ENCODE assay signal across 15 cellular contexts in the genomic region with DNA sequence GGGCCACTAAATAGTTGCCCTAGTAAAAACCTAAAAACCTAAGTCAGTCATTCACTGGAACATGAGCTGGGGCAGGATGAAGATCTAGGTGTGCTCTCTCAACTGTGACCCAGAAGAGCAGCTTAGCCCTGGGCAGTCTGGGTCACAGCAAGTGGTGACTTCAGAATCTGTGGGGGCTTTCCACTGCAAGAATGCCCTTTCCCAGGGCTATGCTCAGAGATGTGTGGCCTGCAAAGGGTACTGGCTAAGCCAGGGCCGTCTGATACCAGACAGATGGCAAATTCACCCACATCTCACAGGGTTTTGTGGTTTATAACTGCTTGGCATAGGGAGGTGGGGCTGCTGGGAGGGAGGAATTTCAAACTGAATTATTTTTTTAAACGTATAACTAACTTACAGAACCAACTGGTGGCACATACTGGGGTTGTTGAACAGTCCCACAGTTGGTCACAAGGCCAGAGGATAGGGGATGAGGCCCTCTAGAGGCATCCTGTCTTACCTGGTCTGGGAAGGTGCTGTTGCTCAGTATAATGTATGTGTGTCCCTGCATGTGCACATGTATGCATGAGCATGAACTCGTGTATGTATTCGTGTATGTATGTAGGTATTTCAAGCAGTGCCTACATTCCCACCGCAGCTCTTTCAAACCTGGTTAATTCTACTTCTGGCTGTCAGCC.
A peak's percentile ranks its signal among the peaks of the same experiment; 100 is the strongest.
DNase-seq lines count a peak whose midpoint lies in the region; ATAC-seq and TF ChIP-seq lines count a peak whose summit lies in the region.
"Had no signal": no experiment of that assay in that cellular context is flagged by ENCODE, and none has a peak within 500 bp of the region (broad histone marks: within the 10 kb centered on the region; RNA-seq: fewer than 3 reads in every experiment).

No MANE protein-coding gene starts in this region.

- H3K27ac Mint-ChIP-seq in endodermal cell, result peak overlapping the region; percentile 65
- H3K27ac Mint-ChIP-seq: activated naive CD4-positive, alpha-beta T cell treated with anti-CD3 and anti-CD28 coated beads, Interleukin-2, amount 50 U/mL, for 24 hours; dendritic cell treated with granulocyte-macrophage colony-stimulating factor and Interleukin-4, amounts not matched to agents 40 ng/mL and 50 ng/mL, for 4 days had no signal

- no peak overlapping the region for H2AFZ ChIP-seq in osteoblast (ENCODE audit: low read length)

- DNase-seq in endodermal cell, result no peak
- peak; percentile 33 for DNase-seq in renal cortical epithelial cell (ENCODE audit: low read depth)
- DNase-seq in NCI-H345 treated with DMSO at 0.1 percent for 48 hours (lab: John Stamatoyannopoulos, UW; ENCODE audit: unreplicated experiment), result no peak
- no peak for DNase-seq in osteoblast (ENCODE audit: insufficient read length, low spot score, missing footprints)
- DNase-seq: COR-L47, Karpas-422, NCI-H1694, NCI-H446, right cardiac atrium had no signal

- peaks cover 65% of the 10 kb centered on the region for H3K36me3 Mint-ChIP-seq in endodermal cell (ENCODE audit: low read depth)

- H3K4me1 ChIP-seq in endodermal cell (ENCODE audit: control insufficient read depth, insufficient read depth, low read length) (no peaks in the 10 kb centered on the region), osteoblast (ENCODE audit: insufficient read depth, low read length) (no peaks in the 10 kb centered on the region)

- H3K9ac ChIP-seq in endodermal cell (ENCODE audit: extremely low read depth, low read length, poor library complexity, severe bottlenecking), result no peak overlapping the region

- H3K27me3 ChIP-seq in endodermal cell (ENCODE audit: control insufficient read depth, insufficient read depth, low read length, poor library complexity, severe bottlenecking) (no peaks in the 10 kb centered on the region), osteoblast (ENCODE audit: insufficient read depth, low read length) (no peaks in the 10 kb centered on the region)

- H3K4me3 Mint-ChIP-seq in endodermal cell, result no peak overlapping the region
- H3K4me3 Mint-ChIP-seq: activated naive CD4-positive, alpha-beta T cell treated with anti-CD3 and anti-CD28 coated beads, Interleukin-2, amount 50 U/mL, for 24 hours; dendritic cell treated with granulocyte-macrophage colony-stimulating factor and Interleukin-4, amounts not matched to agents 40 ng/mL and 50 ng/mL, for 4 days had no signal

- no peaks in the 10 kb centered on the region for H3K9me3 Mint-ChIP-seq in endodermal cell
- H3K9me3 Mint-ChIP-seq: activated naive CD4-positive, alpha-beta T cell treated with anti-CD3 and anti-CD28 coated beads, Interleukin-2, amount 50 U/mL, for 24 hours; dendritic cell treated with granulocyte-macrophage colony-stimulating factor and Interleukin-4, amounts not matched to agents 40 ng/mL and 50 ng/mL, for 4 days had no signal

- H3K79me2 ChIP-seq in osteoblast (ENCODE audit: insufficient read depth, low read length), result peaks cover 4% of the 10 kb centered on the region

- no peak overlapping the region for H3K4me2 ChIP-seq in osteoblast (ENCODE audit: insufficient read depth, low read length)

- H3K4me1 Mint-ChIP-seq in endodermal cell, result peaks cover 16% of the 10 kb centered on the region

- H3K36me3 ChIP-seq in endodermal cell (ENCODE audit: control insufficient read depth, insufficient read depth, low read length) (peaks cover 41% of the 10 kb centered on the region), osteoblast (ENCODE audit: insufficient read depth, low read length) (peaks cover 98% of the 10 kb centered on the region)

- ATAC-seq in GM18907 (IDR thresholded peaks at IDR 0.05; ENCODE audit: unreplicated experiment), result peak; percentile 77
- peak; percentile 49 for ATAC-seq in HG03108 (IDR thresholded peaks at IDR 0.05; ENCODE audit: unreplicated experiment)
- no peak for ATAC-seq in HG02610 (IDR thresholded peaks at IDR 0.05; ENCODE audit: unreplicated experiment)
- ATAC-seq: esophagus mucosa, right cardiac atrium had no signal

- 85 to 100% methylated on average over 1 to 5 of the region's 5 CpGs for WGBS in endodermal cell (ENCODE audit: insufficient coverage in 1 of 2, insufficient read length in 1 of 2), 2 experiments

- no peak overlapping the region for H3K4me3 ChIP-seq in endodermal cell (ENCODE audit: low read length)
- H3K4me3 ChIP-seq in osteoblast (ENCODE audit: insufficient read depth, low read length), result no peak overlapping the region

- H3K27me3 Mint-ChIP-seq in endodermal cell (ENCODE audit: insufficient read depth), result no peaks in the 10 kb centered on the region
- H3K27me3 Mint-ChIP-seq: activated naive CD4-positive, alpha-beta T cell treated with anti-CD3 and anti-CD28 coated beads, Interleukin-2, amount 50 U/mL, for 24 hours; dendritic cell treated with granulocyte-macrophage colony-stimulating factor and Interleukin-4, amounts not matched to agents 40 ng/mL and 50 ng/mL, for 4 days had no signal

- H3K27ac ChIP-seq in endodermal cell (ENCODE audit: low read depth, low read length), result no peak overlapping the region
- H3K27ac ChIP-seq in osteoblast (ENCODE audit: low read depth, low read length), result no peak overlapping the region

- H4K20me1 ChIP-seq in osteoblast (ENCODE audit: insufficient read depth, low read length), result peaks cover 10% of the 10 kb centered on the region

- TF ChIP-seq CTCF in endodermal cell (conservative IDR thresholded peaks at IDR 0.05) (peak; percentile 52), osteoblast (IDR thresholded peaks at IDR 0.05; ENCODE audit: extremely low read depth, low read depth, low read length) (no peak)

- H3K9me3 ChIP-seq in endodermal cell (ENCODE audit: control insufficient read depth, low read length) (no peaks in the 10 kb centered on the region), osteoblast (ENCODE audit: low read depth, low read length) (no peaks in the 10 kb centered on the region)
